In the genomic region with DNA sequence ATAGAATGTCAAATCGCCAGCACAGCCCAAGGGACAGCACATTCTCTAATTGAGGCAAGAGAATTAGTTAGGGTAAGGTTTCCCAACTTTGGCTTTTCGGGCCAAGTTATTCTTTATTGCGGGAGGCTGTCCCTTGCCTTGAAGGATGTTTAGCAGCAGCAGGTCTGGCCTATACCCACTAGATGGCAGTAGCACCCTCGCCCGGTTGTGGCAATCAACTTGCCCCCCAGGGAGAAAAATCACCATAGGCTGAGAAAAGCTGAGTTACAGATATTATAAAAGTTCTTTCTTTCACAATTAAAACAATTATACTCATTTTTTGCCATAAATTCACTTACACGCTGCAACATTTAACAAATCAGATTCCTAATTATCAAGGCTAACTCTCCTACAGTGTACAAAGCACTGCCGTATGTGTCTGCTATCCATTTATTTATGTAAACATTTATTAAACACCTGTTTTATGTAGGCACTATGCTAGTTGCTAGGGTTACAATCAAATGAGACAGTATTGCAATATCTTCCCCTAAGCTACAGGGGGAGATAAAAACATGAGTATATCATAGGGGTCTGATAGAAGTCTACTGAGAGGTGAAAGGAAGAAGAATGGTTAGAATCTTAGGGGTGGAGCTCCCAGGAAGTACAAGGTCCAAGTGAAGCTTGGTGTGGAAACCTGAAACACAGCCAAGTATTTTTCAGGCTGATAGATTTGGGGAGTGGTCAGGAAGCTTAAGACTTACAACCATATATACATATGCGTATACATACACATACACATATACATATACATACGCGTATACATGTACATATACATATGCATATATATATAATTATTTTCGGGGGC, we compare ENCODE assay signal across 8 cellular contexts.
DNase-seq lines count a peak whose midpoint lies in the region; ATAC-seq and TF ChIP-seq lines count a peak whose summit lies in the region.

No MANE protein-coding gene starts in this region.

- H3K27ac ChIP-seq in left ventricle myocardium inferior (replicated peaks) (no peak overlapping the region), PC-3 (ENCODE audit: low read length) (no peak overlapping the region), transverse colon (no peak overlapping the region)

- no TSS peak for BruUV-seq in PC-3 (replicated peaks; lab: Mats Ljungman, UMichigan)

- in situ Hi-C loops in transverse colon (cut with MboI; ENCODE audit: low pct_ligation_motif_present in 1 of 4, low pct_unique_long_range_greater_than_20kb in 1 of 4, low sequenced_read_pairs in 3 of 4) = no loop called here

- H3K9me2 ChIP-seq in PC-3 (replicated peaks; ENCODE audit: low read length) = no peaks in the 10 kb centered on the region

- no peaks in the 10 kb centered on the region for H4K20me1 ChIP-seq in PC-3 (ENCODE audit: low read length)

- H3K4me3 ChIP-seq in left ventricle myocardium inferior (no peak overlapping the region), PC-3 (ENCODE audit: low read length) (0 out of 2 replicates have a peak overlapping the region, but pooled peaks have one; percentile 8), transverse colon (no peak overlapping the region)

- no peaks in the 10 kb centered on the region for H3K79me2 ChIP-seq in PC-3 (ENCODE audit: low read length)

- H3K36me3 ChIP-seq in left ventricle myocardium inferior (no peaks in the 10 kb centered on the region), PC-3 (ENCODE audit: low read depth, low read length) (no peaks in the 10 kb centered on the region), transverse colon (no peaks in the 10 kb centered on the region)

- no peak for TF ChIP-seq POLR2A in transverse colon (IDR thresholded peaks at IDR 0.05)

- TF ChIP-seq CTCF in left ventricle myocardium inferior (IDR thresholded peaks at IDR 0.05; ENCODE audit: borderline replicate concordance) (peak; percentile 45), PC-3 (conservative IDR thresholded peaks at IDR 0.05; ENCODE audit: low read depth, low read length) (peak; percentile 94), transverse colon (IDR thresholded peaks at IDR 0.05) (peak; percentile 32 to 65 (median 44))

- intact Hi-C loops in left ventricle myocardium inferior (cut with micrococcal nuclease) (no loop called here), left cardiac atrium (cut with DNase I) (no loop called here), PC-3 (cut with micrococcal nuclease) (loop anchor here (1.0 to 5.0 kb wide), 4 partner anchors 155 to 559 kb away; no protein-coding TSS in a partner anchor), transverse colon (cut with DNase I; ENCODE audit: low total_unique reads) (no loop called here)

- TF ChIP-seq EP300 in transverse colon (IDR thresholded peaks at IDR 0.05; ENCODE audit: low read depth) = no peak

- no peak overlapping the region for H3K9ac ChIP-seq in PC-3 (ENCODE audit: low read length)

- DNase-seq in left ventricle myocardium inferior = no peak
- no peak for DNase-seq in left cardiac atrium
- DNase-seq in PC-3 = peak; percentile 64
- DNase-seq in fibroblast of peridontal ligament (ENCODE audit: extremely low read depth) = peak; percentile 0
- DNase-seq in transverse colon = peak; percentile 40
- DNase-seq in activated naive CD4-positive, alpha-beta T cell (lab: John Stamatoyannopoulos, UW) = no peak
- no peak for DNase-seq in stimulated activated CD4-positive, alpha-beta T cell treated with anti-CD3 and anti-CD28 coated beads, Interleukin-12 subunit alpha, Interleukin-12 subunit beta, amount 100 ng/mL, for 4 hours

- no peaks in the 10 kb centered on the region for H3K4me1 ChIP-seq in left ventricle myocardium inferior
- H3K4me1 ChIP-seq in PC-3 (ENCODE audit: insufficient read depth, low read length) = peaks cover 11% of the 10 kb centered on the region
- H3K4me1 ChIP-seq in transverse colon = no peaks in the 10 kb centered on the region

- H2AFZ ChIP-seq in PC-3 (ENCODE audit: low read length) = peak overlapping the region; percentile 71

- H3K9me3 ChIP-seq in left ventricle myocardium inferior (replicated peaks) (no peaks in the 10 kb centered on the region), PC-3 (ENCODE audit: low read length) (no peaks in the 10 kb centered on the region), transverse colon (no peaks in the 10 kb centered on the region)

- WGBS in transverse colon (ENCODE audit: low coverage in 1 of 2), 2 donors = 57 to 73% methylated on average over 8 to 11 of the region's 11 CpGs

- ATAC-seq in left cardiac atrium (no peak), HG02623 (IDR thresholded peaks at IDR 0.05; ENCODE audit: unreplicated experiment) (peak; percentile 62), PC-3 (peak; percentile 72)

- H3K4me2 ChIP-seq in PC-3 (ENCODE audit: low read length) = peak overlapping the region; percentile 56

- POLR2A ChIA-PET in PC-3 (lab: Charles Lee; ENCODE audit: unreplicated experiment) = no interaction called here

- H3F3A ChIP-seq in PC-3 (ENCODE audit: low read length, unreplicated experiment) = no peaks in the 10 kb centered on the region

- CTCF ChIA-PET in PC-3 (lab: Charles Lee) = interaction anchor here (0.5 to 0.6 kb wide), 4 partner anchors 98 to 815 kb away, joined by 3 to 12 read pairs (median 7); no protein-coding TSS in a partner anchor

- no peaks in the 10 kb centered on the region for H3K27me3 ChIP-seq in left ventricle myocardium inferior (ENCODE audit: low read depth)
- H3K27me3 ChIP-seq in PC-3 (ENCODE audit: low read length) = no peaks in the 10 kb centered on the region
- H3K27me3 ChIP-seq in transverse colon = no peaks in the 10 kb centered on the region

Comparison
In these comparisons a context has a peak if more than half of its experiments do, and no peak if none do; other contexts are left out.
1. DNase-seq: peak in PC-3 (single experiment), fibroblast of peridontal ligament (single experiment) and transverse colon (single experiment); none in left ventricle myocardium inferior (single experiment), left cardiac atrium (single experiment), activated naive CD4-positive, alpha-beta T cell (0 of 4) and stimulated activated CD4-positive, alpha-beta T cell treated with anti-CD3 and anti-CD28 coated beads, Interleukin-12 subunit alpha, Interleukin-12 subunit beta, amount 100 ng/mL, for 4 hours (single experiment).
2. CTCF ChIP-seq: peak in every context shown above with its lines; median percentile 94 in PC-3; 45 in left ventricle myocardium inferior; 44 in transverse colon.
3. ATAC-seq: peak in HG02623 (single experiment) and PC-3 (single experiment); none in left cardiac atrium (0 of 2).